8 cellular contexts compared by ENCODE assay signal in genomic region chr14:20971705-20972021, GRCh38. TPM values are rescaled to one million over a fixed set of nuclear protein-coding genes. Genes with fewer than 3 reads are reported as not detected.
DNase-seq lines count a peak whose midpoint lies in the region; ATAC-seq and TF ChIP-seq lines count a peak whose summit lies in the region.

No MANE protein-coding gene starts in this region.

- H3K9ac ChIP-seq in colonic mucosa (ENCODE audit: low read depth in 2 of 2, low read length in 2 of 2) = no peak overlapping the region

- H3K27me3 ChIP-seq in colonic mucosa = no peaks in the 10 kb centered on the region

- DNase-seq in colonic mucosa = no peak
- no peak for DNase-seq in NCI-H345 (lab: John Stamatoyannopoulos, UW)
- DNase-seq in RPMI8226 = no peak
- DNase-seq in anterior cingulate cortex (lab: John Stamatoyannopoulos, UW) = no peak
- DNase-seq in stimulated activated CD4-positive, alpha-beta T cell treated with anti-CD3 and anti-CD28 coated beads, Interleukin-15, amount 100 ng/mL, for 24 hours = no peak

- H3K9me3 ChIP-seq in colonic mucosa = no peaks in the 10 kb centered on the region

- intact Hi-C loops in colonic mucosa (cut with DNase I) = loop anchor here (2.0 to 10.0 kb wide), 2 partner anchors 113 to 277 kb away; no protein-coding TSS in a partner anchor

- peaks cover 17% of the 10 kb centered on the region for H3K4me1 Mint-ChIP-seq in nephron

- H3K4me3 Mint-ChIP-seq in nephron = peak overlapping the region; percentile 95 to 98 (median 95)

- ATAC-seq in GM18511 (IDR thresholded peaks at IDR 0.05; ENCODE audit: unreplicated experiment) (peak; percentile 47), HG03432 (IDR thresholded peaks at IDR 0.05; ENCODE audit: unreplicated experiment) (peak; percentile 26)

- H3K27ac ChIP-seq in colonic mucosa = no peak overlapping the region

- no peaks in the 10 kb centered on the region for H3K9me3 Mint-ChIP-seq in nephron

- H3K4me1 ChIP-seq in colonic mucosa = peaks cover 3% of the 10 kb centered on the region

- peaks cover 32% of the 10 kb centered on the region for H3K27me3 Mint-ChIP-seq in nephron (ENCODE audit: low read depth)

- H3K27ac Mint-ChIP-seq in nephron = peak overlapping the region; percentile 83 to 93 (median 92)

- peak overlapping the region; percentile 50 for H3K4me3 ChIP-seq in colonic mucosa

- TF ChIP-seq CTCF in colonic mucosa (IDR thresholded peaks at IDR 0.05) = no peak
- TF ChIP-seq CTCF in nephron (IDR thresholded peaks at IDR 0.05; ENCODE audit: unreplicated experiment in 3 of 3) = no peak

- no peaks in the 10 kb centered on the region for H3K36me3 ChIP-seq in colonic mucosa

- H3K36me3 Mint-ChIP-seq in nephron (ENCODE audit: low read depth) = no peaks in the 10 kb centered on the region

RNA-seq across cellular contexts. Expression of gene RNASE2, which starts 16.4 kb away (rescaled TPM):
- 1 to 10 TPM in 1 of 2 donors, not detected in 1; 1.1 TPM for total RNA-seq in colonic mucosa

RNA-seq across cellular contexts. Expression of gene METTL17, which starts 18.1 kb away (rescaled TPM):
- 10 to 100 TPM; 59.6 to 79.3 TPM for total RNA-seq in colonic mucosa

RNA-seq across cellular contexts. Expression of gene SLC39A2, which starts 27.4 kb away (rescaled TPM):
- total RNA-seq in colonic mucosa = 1 to 10 TPM; 1.2 to 3.0 TPM

RNA-seq across cellular contexts. Expression of gene NDRG2, which starts 53.2 kb away (rescaled TPM):
- total RNA-seq in colonic mucosa = 100 to 1,000 TPM; 136 to 171 TPM

RNA-seq across cellular contexts. Expression of gene TPPP2, which starts 58.4 kb away (rescaled TPM):
- total RNA-seq in colonic mucosa = under 1 TPM in 1 of 2 donors, not detected in 1; 0.94 TPM
